14 cellular contexts compared by ENCODE assay signal in genomic region chr18:363327-364115, GRCh38.
DNase-seq lines count a peak whose midpoint lies in the region; ATAC-seq and TF ChIP-seq lines count a peak whose summit lies in the region.
"Had no signal": no experiment of that assay in that cellular context is flagged by ENCODE, and none has a peak within 500 bp of the region (broad histone marks: within the 10 kb centered on the region; RNA-seq: fewer than 3 reads in every experiment).

No MANE protein-coding gene starts in this region.

- H3K9me3 ChIP-seq in muscle layer of duodenum (ENCODE audit: control insufficient read depth in 1 of 2, low read length in 2 of 2): no peaks in the 10 kb centered on the region

- peak overlapping the region; percentile 54 for H3K27ac ChIP-seq in muscle layer of duodenum (ENCODE audit: low read length)

- no peak for TF ChIP-seq CTCF in cardiac fibroblast (IDR thresholded peaks at IDR 0.05; ENCODE audit: low read depth, low read length)

- ATAC-seq in HG03442 (IDR thresholded peaks at IDR 0.05; ENCODE audit: unreplicated experiment): no peak
- no peak for ATAC-seq in GM18858 (IDR thresholded peaks at IDR 0.05; ENCODE audit: unreplicated experiment)

- DNase-seq in AML-193 (lab: John Stamatoyannopoulos, UW) (peak; percentile 12 to 26), cardiac fibroblast (ENCODE audit: low read depth in 2 of 2) (peak; percentile 16 to 69), DMS79 (lab: John Stamatoyannopoulos, UW) (no peak), 8988T (no peak)
- peak; percentile 20 for DNase-seq in Jurkat, Clone E6-1 (ENCODE audit: low read depth, low spot score)
- DNase-seq: activated T-cell treated with anti-CD3 and anti-CD28 coated beads for 4 hours; naive B cell; NCI-H82; stimulated activated CD4-positive, alpha-beta T cell treated with anti-CD3 and anti-CD28 coated beads, Interleukin-1b, Interleukin-23, amount 100 ng/mL, for 48 hours; substantia nigra; T1000 had no signal

- no peak overlapping the region for H3K4me3 ChIP-seq in Jurkat, Clone E6-1 (ENCODE audit: low read length)
- H3K4me3 ChIP-seq in cardiac fibroblast (replicated peaks in 1 of 2; ENCODE audit: low read depth in 2 of 2, low read length in 2 of 2) (no peak overlapping the region), muscle layer of duodenum (ENCODE audit: low read depth in 1 of 2, low read length in 2 of 2) (no peak overlapping the region)

- peaks cover 0 to 5% of the 10 kb centered on the region in 2 donors for H3K4me1 ChIP-seq in muscle layer of duodenum (ENCODE audit: control insufficient read depth in 1 of 2, insufficient read depth in 2 of 2, low read length in 2 of 2)

- no peaks in the 10 kb centered on the region for H3K27me3 ChIP-seq in muscle layer of duodenum (ENCODE audit: low read depth, low read length)

- no peaks in the 10 kb centered on the region for H3K36me3 ChIP-seq in muscle layer of duodenum (ENCODE audit: control insufficient read depth in 1 of 2, insufficient read depth in 2 of 2, low read length in 2 of 2)

Comparison
In these comparisons a context has a peak if more than half of its experiments do, and no peak if none do; other contexts are left out.
1. DNase-seq: peak in AML-193 (2 of 2), Jurkat, Clone E6-1 (single experiment) and cardiac fibroblast (2 of 2); none in DMS79 (single experiment) and 8988T (single experiment).